In the genomic region with DNA sequence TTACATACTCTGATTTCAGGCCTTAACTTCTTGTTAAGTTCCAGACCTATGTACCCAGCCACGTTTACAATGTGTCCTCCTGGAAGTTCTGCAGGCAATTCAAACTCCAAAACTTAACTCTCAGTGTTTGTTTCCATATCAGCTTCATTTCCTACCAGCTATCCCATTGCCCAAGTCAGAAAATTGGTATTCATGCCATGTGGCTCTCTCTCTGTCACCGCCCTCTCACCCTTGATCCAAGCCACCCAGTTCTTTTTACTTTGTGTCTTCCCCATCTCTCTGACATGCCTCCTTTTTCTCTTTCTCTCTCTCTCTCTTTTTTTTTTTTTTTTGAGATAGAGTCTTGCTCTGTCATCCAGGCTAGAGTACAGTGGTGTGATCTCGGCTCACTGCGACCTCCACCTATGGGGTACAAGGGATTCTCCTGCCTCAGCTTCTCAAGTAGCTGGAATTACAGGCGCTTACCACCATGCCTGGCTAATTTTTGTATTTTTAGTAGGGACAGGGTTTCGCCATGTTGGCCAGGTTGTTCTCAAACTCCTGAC, we compare ENCODE assay signal across 32 cellular contexts.
"Had no signal": no experiment of that assay in that cellular context is flagged by ENCODE, and none has a peak within 500 bp of the region (broad histone marks: within the 10 kb centered on the region; RNA-seq: fewer than 3 reads in every experiment).

No MANE protein-coding gene starts in this region.

- H3K4me3 Mint-ChIP-seq: activated B cell treated with CpG ODN at 0.5 μM for 24 hours; activated naive CD4-positive, alpha-beta T cell treated with anti-CD3 and anti-CD28 coated beads for 36 hours; activated naive CD8-positive, alpha-beta T cell treated with anti-CD3 and anti-CD28 coated beads for 36 hours; activated T-helper 1 cell treated with anti-CD3 and anti-CD28 coated beads, Interleukin-12 subunit alpha, Interleukin-12 subunit beta, Interleukin-2, Interleukin-4 antibody, amounts not matched to agents 30 ng/mL and 10 ng/mL and 1 ng/mL, durations not matched to agents 14 hours and 24 hours and 36 hours; stimulated activated naive CD8-positive, alpha-beta T cell treated with anti-CD3 and anti-CD28 coated beads, Interleukin-15, amount 100 ng/mL, for 72 hours; T-helper 2 cell treated with Interferon-gamma antibody and Interleukin-4, amounts not matched to agents 5 μg/mL and 100 μg/mL, for 36 hours had no signal

- H3K27me3 ChIP-seq: adrenal gland, body of pancreas, cardiac muscle cell, colonic mucosa, dorsolateral prefrontal cortex, gastroesophageal sphincter, pancreas, thyroid gland, upper lobe of left lung, vagina had no signal

- ATAC-seq: body of pancreas; gastroesophageal sphincter; left cardiac atrium; left ventricle myocardium superior; pancreas; sciatic nerve; stimulated activated naive CD8-positive, alpha-beta T cell treated with anti-CD3 and anti-CD28 coated beads, Interleukin-15, amount 100 ng/mL, for 72 hours had no signal

- H3K9me3 Mint-ChIP-seq: activated B cell treated with CpG ODN at 0.5 μM for 24 hours; activated naive CD4-positive, alpha-beta T cell treated with anti-CD3 and anti-CD28 coated beads for 36 hours; activated naive CD8-positive, alpha-beta T cell treated with anti-CD3 and anti-CD28 coated beads for 36 hours; activated T-helper 1 cell treated with anti-CD3 and anti-CD28 coated beads, Interleukin-12 subunit alpha, Interleukin-12 subunit beta, Interleukin-2, Interleukin-4 antibody, amounts not matched to agents 30 ng/mL and 10 ng/mL and 1 ng/mL, durations not matched to agents 14 hours and 24 hours and 36 hours; stimulated activated naive CD8-positive, alpha-beta T cell treated with anti-CD3 and anti-CD28 coated beads, Interleukin-15, amount 100 ng/mL, for 72 hours had no signal

- H3K27me3 Mint-ChIP-seq: activated B cell treated with CpG ODN at 0.5 μM for 24 hours; activated naive CD8-positive, alpha-beta T cell treated with anti-CD3 and anti-CD28 coated beads for 36 hours; stimulated activated naive CD8-positive, alpha-beta T cell treated with anti-CD3 and anti-CD28 coated beads, Interleukin-15, amount 100 ng/mL, for 72 hours had no signal

- H3K27ac Mint-ChIP-seq: activated B cell treated with CpG ODN at 0.5 μM for 24 hours; activated naive CD4-positive, alpha-beta T cell treated with anti-CD3 and anti-CD28 coated beads for 36 hours; activated naive CD8-positive, alpha-beta T cell treated with anti-CD3 and anti-CD28 coated beads for 36 hours; activated T-helper 1 cell treated with anti-CD3 and anti-CD28 coated beads, Interleukin-12 subunit alpha, Interleukin-12 subunit beta, Interleukin-2, Interleukin-4 antibody, amounts not matched to agents 30 ng/mL and 10 ng/mL and 1 ng/mL, durations not matched to agents 14 hours and 24 hours and 36 hours had no signal

- H3K4me3 ChIP-seq: adrenal gland, body of pancreas, cardiac muscle cell, colonic mucosa, dorsolateral prefrontal cortex, gastroesophageal sphincter, pancreas, prostate gland, skin epidermis, thyroid gland, upper lobe of left lung, vagina had no signal

- H3K27ac ChIP-seq: cardiac muscle cell, colonic mucosa, pancreas had no signal

- H3K36me3 Mint-ChIP-seq: activated naive CD8-positive, alpha-beta T cell treated with anti-CD3 and anti-CD28 coated beads for 36 hours had no signal

- FAIRE-seq: pancreas had no signal

- H3K36me3 ChIP-seq: adrenal gland, cardiac muscle cell, colonic mucosa, gastroesophageal sphincter, pancreas, prostate gland, thyroid gland, upper lobe of left lung, vagina had no signal

- DNase-seq: activated B cell treated with CpG ODN at 0.5 μM for 24 hours; activated CD4-positive, alpha-beta T cell treated with anti-CD3 and anti-CD28 coated beads, Interleukin-2, amount 50 U/mL, for 1 hour; activated effector memory CD4-positive, alpha-beta T cell treated with anti-CD3 and anti-CD28 coated beads, Interleukin-2, amount 50 U/mL, for 16 hours; activated naive CD4-positive, alpha-beta T cell treated with anti-CD3 and anti-CD28 coated beads for 36 hours; activated naive CD8-positive, alpha-beta T cell treated with anti-CD3 and anti-CD28 coated beads for 36 hours; activated T-cell treated with anti-CD3 and anti-CD28 coated beads for 4 hours; adrenal gland; aorta; body of pancreas; cerebellar nuclear complex; colonic mucosa; dorsolateral prefrontal cortex; effector memory CD4-positive, alpha-beta T cell; hippocampal formation; left cardiac atrium; left ventricle myocardium superior; pancreas; retina; stimulated activated CD4-positive, alpha-beta T cell treated with anti-CD3 and anti-CD28 coated beads, Interleukin-12 subunit alpha, Interleukin-12 subunit beta, amount 100 ng/mL, for 4 hours; stimulated activated CD4-positive, alpha-beta T cell treated with anti-CD3 and anti-CD28 coated beads, Interleukin-4, amount 100 ng/mL, for 1 hour; stimulated activated naive CD8-positive, alpha-beta T cell treated with anti-CD3 and anti-CD28 coated beads, Interleukin-15, amount 100 ng/mL, for 72 hours; substantia nigra; thyroid gland; upper lobe of left lung had no signal

- H3K9me3 ChIP-seq: adrenal gland, body of pancreas, colonic mucosa, gastroesophageal sphincter, pancreas, prostate gland, thyroid gland, upper lobe of left lung, vagina had no signal

- H3K4me1 ChIP-seq: body of pancreas, pancreas had no signal
